9 cellular contexts compared by ENCODE assay signal in the genomic region with DNA sequence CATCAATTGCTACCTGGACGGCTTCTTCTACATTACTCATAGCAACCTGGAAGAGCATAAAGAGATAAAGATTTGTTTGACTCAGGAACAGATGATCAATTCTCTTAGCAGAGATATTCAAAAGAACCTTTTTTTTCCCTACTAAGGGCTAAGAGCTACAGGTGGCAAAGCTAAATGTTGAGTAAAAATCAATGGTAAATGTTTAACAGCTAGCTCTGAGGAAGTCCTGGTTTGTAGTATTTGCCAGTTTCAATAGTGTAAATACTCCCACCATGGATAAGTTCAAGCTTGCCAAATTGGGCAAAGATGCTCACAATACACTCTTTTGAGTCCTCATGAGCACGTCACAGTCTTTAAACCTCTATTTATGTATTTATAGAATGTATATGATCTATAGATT.
"Had no signal": no experiment of that assay in that cellular context is flagged by ENCODE, and none has a peak within 500 bp of the region (broad histone marks: within the 10 kb centered on the region; RNA-seq: fewer than 3 reads in every experiment).

No MANE protein-coding gene starts in this region.

- H3K36me3 Mint-ChIP-seq: IgD-negative memory B cell had no signal

- FAIRE-seq: H1, H54 had no signal

- H3K4me3 ChIP-seq: GM23338 had no signal

- H3K9me3 Mint-ChIP-seq: GM23338 had no signal

- H3K4me2 ChIP-seq: GM23338, KMS-11 had no signal

- ATAC-seq: GM23338 had no signal

- H3K27ac ChIP-seq: HL-60, KMS-11 had no signal

- H3K4me3 Mint-ChIP-seq: GM23338, H9, IgD-negative memory B cell had no signal

- H2AFZ ChIP-seq: GM23338 had no signal

- H3K27ac Mint-ChIP-seq: GM23338, H9, IgD-negative memory B cell had no signal

- DNase-seq: H9, HCEC 1CT, KBM-7 had no signal

- H3K4me1 Mint-ChIP-seq: GM23338, H9 had no signal

- H3K9ac ChIP-seq: KMS-11 had no signal
